In genomic region chr14:58964598-58964928, GRCh38 we compare ENCODE assay signal across 18 cellular contexts.
DNase-seq lines count a peak whose midpoint lies in the region; ATAC-seq, FAIRE-seq and TF ChIP-seq lines count a peak whose summit lies in the region.
"Had no signal": no experiment of that assay in that cellular context is flagged by ENCODE, and none has a peak within 500 bp of the region (broad histone marks: within the 10 kb centered on the region; RNA-seq: fewer than 3 reads in every experiment).

No MANE protein-coding gene starts in this region.

- TF ChIP-seq CTCF in nephron progenitor cell (IDR thresholded peaks at IDR 0.05) (no peak), progenitor cell of endocrine pancreas (IDR thresholded peaks at IDR 0.05; ENCODE audit: unreplicated experiment) (no peak)

- H3K4me3 Mint-ChIP-seq in nephron progenitor cell (no peak overlapping the region), progenitor cell of endocrine pancreas (ENCODE audit: low read depth) (peak overlapping the region; percentile 57)
- H3K4me3 Mint-ChIP-seq: CD4-positive, CD25-positive, alpha-beta regulatory T cell; CD8-positive, alpha-beta memory T cell; GM23338 had no signal

- H3K9me3 Mint-ChIP-seq in nephron progenitor cell (no peaks in the 10 kb centered on the region), progenitor cell of endocrine pancreas (ENCODE audit: low read depth) (no peaks in the 10 kb centered on the region)
- H3K9me3 Mint-ChIP-seq: CD8-positive, alpha-beta memory T cell; GM23338 had no signal

- FAIRE-seq in urothelium cell line (lab: Jason Lieb, UNC), result no peak
- FAIRE-seq: A204.1, H54 had no signal

- H3K36me3 Mint-ChIP-seq in nephron progenitor cell (ENCODE audit: low read depth) (no peaks in the 10 kb centered on the region), progenitor cell of endocrine pancreas (ENCODE audit: insufficient read depth) (no peaks in the 10 kb centered on the region)
- H3K36me3 Mint-ChIP-seq: CD4-positive, CD25-positive, alpha-beta regulatory T cell; CD8-positive, alpha-beta memory T cell had no signal

- DNase-seq in NCI-H146 (lab: John Stamatoyannopoulos, UW) (peak; percentile 53), NCI-H146 treated with DMSO at 0.1 percent for 48 hours (lab: John Stamatoyannopoulos, UW; ENCODE audit: unreplicated experiment) (peak; percentile 45), nephron progenitor cell (no peak), progenitor cell of endocrine pancreas (ENCODE audit: low spot score, unreplicated experiment) (no peak), urothelium cell line (ENCODE audit: low spot score) (no peak)
- DNase-seq: ACHN; BE2C; C1 segment of cervical spinal cord; CD4-positive, CD25-positive, alpha-beta regulatory T cell; CD8-positive, alpha-beta memory T cell; COR-L47; DMS 273 treated with DMSO at 0.1 percent for 48 hours; GF-D8; HCEC 1CT had no signal

- H3K27ac Mint-ChIP-seq in nephron progenitor cell (peak overlapping the region; percentile 84), progenitor cell of endocrine pancreas (peak overlapping the region; percentile 65)
- H3K27ac Mint-ChIP-seq: CD4-positive, CD25-positive, alpha-beta regulatory T cell; CD8-positive, alpha-beta memory T cell; GM23338 had no signal

- H3K4me1 Mint-ChIP-seq in nephron progenitor cell (peaks cover 45% of the 10 kb centered on the region), progenitor cell of endocrine pancreas (ENCODE audit: low read depth) (peaks cover 29% of the 10 kb centered on the region)
- H3K4me1 Mint-ChIP-seq: CD4-positive, CD25-positive, alpha-beta regulatory T cell; CD8-positive, alpha-beta memory T cell had no signal

- H3K27me3 Mint-ChIP-seq in nephron progenitor cell (ENCODE audit: low read depth, poor library complexity) (peaks cover 4% of the 10 kb centered on the region), progenitor cell of endocrine pancreas (no peaks in the 10 kb centered on the region)

- no peak for ATAC-seq in HG02763 (IDR thresholded peaks at IDR 0.05; ENCODE audit: unreplicated experiment)

Comparison
In these comparisons a context has a peak if more than half of its experiments do, and no peak if none do; other contexts are left out.
1. DNase-seq: peak in NCI-H146 (single experiment) and NCI-H146 treated with DMSO at 0.1 percent for 48 hours (single experiment); none in nephron progenitor cell (single experiment), progenitor cell of endocrine pancreas (single experiment) and urothelium cell line (single experiment).